In the genomic region with DNA sequence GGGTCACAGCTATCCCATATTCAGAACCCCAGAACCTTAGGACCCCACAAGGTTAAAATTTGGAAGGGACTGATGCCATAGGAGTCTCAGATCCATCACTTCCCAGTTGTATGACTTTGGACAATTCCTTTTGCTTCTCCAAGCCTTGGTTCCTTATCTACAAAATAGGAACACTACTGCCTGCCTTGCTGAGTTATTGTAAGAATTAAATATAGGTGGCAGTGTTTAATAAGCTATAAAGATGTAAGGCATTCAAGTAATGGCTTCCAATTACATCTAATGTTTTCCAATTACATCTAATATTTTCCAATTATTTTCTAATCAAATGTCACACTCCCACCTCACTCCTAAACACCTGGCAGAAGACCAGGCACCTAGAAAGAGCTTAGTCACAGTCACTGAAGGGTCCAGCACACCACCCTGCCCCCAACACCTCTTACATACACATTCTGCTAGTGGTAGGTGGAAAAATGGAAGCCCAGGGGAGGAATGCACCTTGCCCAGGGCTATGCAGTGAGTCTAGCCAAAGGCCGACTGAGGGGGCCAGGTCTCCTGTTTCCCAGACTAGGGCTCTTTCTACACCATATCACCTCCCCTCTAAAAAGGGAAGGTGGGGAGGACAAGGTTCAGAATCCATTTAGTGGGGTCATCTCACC, we compare ENCODE assay signal across 23 cellular contexts. TPM values are rescaled to one million over a fixed set of nuclear protein-coding genes. Genes with fewer than 3 reads are reported as not detected.
DNase-seq lines count a peak whose midpoint lies in the region; ATAC-seq and TF ChIP-seq lines count a peak whose summit lies in the region.
"Had no signal": no experiment of that assay in that cellular context is flagged by ENCODE, and none has a peak within 500 bp of the region (broad histone marks: within the 10 kb centered on the region; RNA-seq: fewer than 3 reads in every experiment).

No MANE protein-coding gene starts in this region.

- H3K4me1 ChIP-seq in HCT116 (ENCODE audit: control insufficient read depth in 1 of 2, insufficient read depth in 2 of 2, low read length in 2 of 2) = no peaks in the 10 kb centered on the region

- RAD21 ChIA-PET in HCT116 (lab: Charles Lee; ENCODE audit: low non-redundant PET in 1 of 2, low total read pairs in 2 of 2, uncharacterized antibody in 2 of 2, unreplicated experiment in 2 of 2) = no interaction called here

- BruUV-seq in HCT116 (replicated peaks; lab: Mats Ljungman, UMichigan) = no TSS peak

- H3K4me3 Mint-ChIP-seq in osteocyte (ENCODE audit: unreplicated experiment) = no peak overlapping the region
- H3K4me3 Mint-ChIP-seq: CD8-positive, alpha-beta T cell; HFFc6; IgD-negative memory B cell had no signal

- ATAC-seq in HCT116 = no peak
- ATAC-seq in SK-N-SH treated with all-trans-retinoic acid at 6 μM for 48 hours = peak; percentile 42; the same call in 1 of the 3 replicates
- no peak for ATAC-seq in GM21737 (IDR thresholded peaks at IDR 0.05; ENCODE audit: unreplicated experiment)
- no peak for ATAC-seq in GM21423 (IDR thresholded peaks at IDR 0.05; ENCODE audit: unreplicated experiment)
- ATAC-seq: CD8-positive, alpha-beta T cell had no signal

- H3K27me3 ChIP-seq in HCT116 (ENCODE audit: insufficient read depth, low read length) = no peaks in the 10 kb centered on the region

- H3K4me1 Mint-ChIP-seq in osteocyte (ENCODE audit: unreplicated experiment) = peaks cover 3% of the 10 kb centered on the region
- H3K4me1 Mint-ChIP-seq: IgD-negative memory B cell had no signal

- no peaks in the 10 kb centered on the region for H3K9me2 ChIP-seq in HCT116 (ENCODE audit: insufficient read depth)

- H4K20me1 ChIP-seq in HCT116 (ENCODE audit: insufficient read depth) = no peaks in the 10 kb centered on the region

- TF ChIP-seq CTCF in HCT116 (IDR thresholded peaks at IDR 0.05 in 2 of 3, conservative IDR thresholded peaks at IDR 0.05 in 1 of 3; ENCODE audit: borderline replicate concordance in 1 of 3, insufficient read depth in 1 of 3, low read depth in 2 of 3, low read length in 2 of 3) (no peak), osteocyte (IDR thresholded peaks at IDR 0.05) (peak; percentile 29)

- intact Hi-C loops in HCT116 (cut with micrococcal nuclease) = no loop called here

- POLR2A ChIA-PET in HCT116 (lab: Charles Lee) = no interaction called here

- H3K9me3 Mint-ChIP-seq in osteocyte (ENCODE audit: unreplicated experiment) = peaks cover 11% of the 10 kb centered on the region
- H3K9me3 Mint-ChIP-seq: CD8-positive, alpha-beta T cell; HFFc6; IgD-negative memory B cell had no signal

- H3K36me3 ChIP-seq in HCT116 (ENCODE audit: control insufficient read depth in 1 of 2, insufficient read depth in 2 of 2, low read length in 2 of 2) = no peaks in the 10 kb centered on the region
- H3K36me3 ChIP-seq: BLaER1 had no signal

- H3K36me3 Mint-ChIP-seq in osteocyte (ENCODE audit: unreplicated experiment) = peaks cover 5% of the 10 kb centered on the region
- H3K36me3 Mint-ChIP-seq: CD8-positive, alpha-beta T cell; IgD-negative memory B cell had no signal

- TF ChIP-seq RAD21 in HCT116 (IDR thresholded peaks at IDR 0.05; ENCODE audit: low read depth) = peak; percentile 28; the same call in 1 of the 2 replicates

- no peaks in the 10 kb centered on the region for H3K27me3 Mint-ChIP-seq in osteocyte (ENCODE audit: unreplicated experiment)
- H3K27me3 Mint-ChIP-seq: IgD-negative memory B cell had no signal

- no peaks in the 10 kb centered on the region for H3K9me3 ChIP-seq in HCT116 (ENCODE audit: control insufficient read depth in 1 of 2, insufficient read depth in 1 of 2, low read depth in 1 of 2, low read length in 2 of 2)
- H3K9me3 ChIP-seq: BLaER1 had no signal

- CTCF ChIA-PET in HCT116 (lab: Charles Lee) = no interaction called here

- no peak overlapping the region for H3K9ac ChIP-seq in HCT116 (ENCODE audit: low read length)
- H3K9ac ChIP-seq: BLaER1 had no signal

- TF ChIP-seq POLR2A in HCT116 (IDR thresholded peaks at IDR 0.05; ENCODE audit: borderline replicate concordance, extremely low read depth, insufficient read depth, insufficient read length) = no peak

- H3K4me3 ChIP-seq in HCT116 (replicated peaks in 1 of 2; ENCODE audit: low read depth in 1 of 2, low read length in 2 of 2) = no peak overlapping the region
- H3K4me3 ChIP-seq: BLaER1 had no signal

- no peak overlapping the region for H3K4me2 ChIP-seq in HCT116 (ENCODE audit: low read length)
- H3K4me2 ChIP-seq: BLaER1 had no signal

- peak; percentile 9 for DNase-seq in DMS53 (lab: John Stamatoyannopoulos, UW)
- DNase-seq in DMS53 treated with DMSO at 0.1 percent for 48 hours (lab: John Stamatoyannopoulos, UW; ENCODE audit: unreplicated experiment) = no peak
- no peak for DNase-seq in HCT116 (ENCODE audit: low read depth, low spot score)
- no peak for DNase-seq in osteocyte (ENCODE audit: extremely low spot score, unreplicated experiment)
- DNase-seq in iPS-NIHi11 (ENCODE audit: low spot score) = no peak
- DNase-seq: CD8-positive, alpha-beta T cell; DND-41; GDM1; HFFc6; MM.1S; NCI-H1105 treated with DMSO at 0.1 percent for 48 hours; NCI-H1694; NCI-H2081 treated with DMSO at 0.1 percent for 48 hours; NCI-H446 treated with DMSO at 0.1 percent for 48 hours; NCI-H748 treated with DMSO at 0.1 percent for 48 hours; SHP77 treated with DMSO at 0.1 percent for 48 hours had no signal

- no peak overlapping the region for H3K27ac ChIP-seq in HCT116 (ENCODE audit: low read depth, low read length)
- H3K27ac ChIP-seq: BLaER1, HL-60 had no signal

- no peak overlapping the region for H2AFZ ChIP-seq in HCT116 (ENCODE audit: low read depth, low read length, poor library complexity, severe bottlenecking)

- H3K27ac Mint-ChIP-seq in osteocyte (ENCODE audit: unreplicated experiment) = no peak overlapping the region
- H3K27ac Mint-ChIP-seq: CD8-positive, alpha-beta T cell; HFFc6; IgD-negative memory B cell had no signal

- H3K79me2 ChIP-seq in HCT116 (ENCODE audit: insufficient read depth, low read length) = no peaks in the 10 kb centered on the region

TF ChIP-seq in HCT116, 20 proteins besides CTCF, POLR2A, EP300 and RAD21 (continues in another document):
- TF ChIP-seq EZH2phosphoT487 (IDR thresholded peaks at IDR 0.05; ENCODE audit: borderline replicate concordance) = no peak
- TF ChIP-seq, protein P1, sequence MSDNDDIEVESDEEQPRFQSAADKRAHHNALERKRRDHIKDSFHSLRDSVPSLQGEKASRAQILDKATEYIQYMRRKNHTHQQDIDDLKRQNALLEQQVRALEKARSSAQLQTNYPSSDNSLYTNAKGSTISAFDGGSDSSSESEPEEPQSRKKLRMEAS (IDR thresholded peaks at IDR 0.05) = no peak
- no peak for TF ChIP-seq CEBPB (IDR thresholded peaks at IDR 0.05; ENCODE audit: low read depth)
- TF ChIP-seq SRF (IDR thresholded peaks at IDR 0.05; ENCODE audit: low read depth) = no peak
- TF ChIP-seq YY1 (IDR thresholded peaks at IDR 0.05; ENCODE audit: extremely low read depth, insufficient replicate concordance, low read depth, low read length) = no peak

TF ChIP-seq in SK-N-SH treated with all-trans-retinoic acid at 6 μM for 48 hours, 23 proteins besides CTCF, POLR2A, EP300 and RAD21 (continues in another document):
- TF ChIP-seq, protein P2, sequence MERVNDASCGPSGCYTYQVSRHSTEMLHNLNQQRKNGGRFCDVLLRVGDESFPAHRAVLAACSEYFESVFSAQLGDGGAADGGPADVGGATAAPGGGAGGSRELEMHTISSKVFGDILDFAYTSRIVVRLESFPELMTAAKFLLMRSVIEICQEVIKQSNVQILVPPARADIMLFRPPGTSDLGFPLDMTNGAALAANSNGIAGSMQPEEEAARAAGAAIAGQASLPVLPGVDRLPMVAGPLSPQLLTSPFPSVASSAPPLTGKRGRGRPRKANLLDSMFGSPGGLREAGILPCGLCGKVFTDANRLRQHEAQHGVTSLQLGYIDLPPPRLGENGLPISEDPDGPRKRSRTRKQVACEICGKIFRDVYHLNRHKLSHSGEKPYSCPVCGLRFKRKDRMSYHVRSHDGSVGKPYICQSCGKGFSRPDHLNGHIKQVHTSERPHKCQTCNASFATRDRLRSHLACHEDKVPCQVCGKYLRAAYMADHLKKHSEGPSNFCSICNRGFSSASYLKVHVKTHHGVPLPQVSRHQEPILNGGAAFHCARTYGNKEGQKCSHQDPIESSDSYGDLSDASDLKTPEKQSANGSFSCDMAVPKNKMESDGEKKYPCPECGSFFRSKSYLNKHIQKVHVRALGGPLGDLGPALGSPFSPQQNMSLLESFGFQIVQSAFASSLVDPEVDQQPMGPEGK (CRISPR knock-in tag; IDR thresholded peaks at IDR 0.05; ENCODE audit: borderline replicate concordance) = no peak
- TF ChIP-seq ISL1 (CRISPR knock-in tag; IDR thresholded peaks at IDR 0.05) (no peak), ZNF565 (CRISPR knock-in tag; conservative IDR thresholded peaks at IDR 0.05; ENCODE audit: low read depth) (no peak), TCF4 (CRISPR knock-in tag; IDR thresholded peaks at IDR 0.05; ENCODE audit: borderline replicate concordance) (no peak), SNAI2 (CRISPR knock-in tag; IDR thresholded peaks at IDR 0.05) (no peak), ARNTL (CRISPR knock-in tag; IDR thresholded peaks at IDR 0.05; ENCODE audit: borderline replicate concordance, low read depth) (no peak), GLIS3 (CRISPR knock-in tag; IDR thresholded peaks at IDR 0.05) (no peak)
- TF ChIP-seq, protein P3, sequence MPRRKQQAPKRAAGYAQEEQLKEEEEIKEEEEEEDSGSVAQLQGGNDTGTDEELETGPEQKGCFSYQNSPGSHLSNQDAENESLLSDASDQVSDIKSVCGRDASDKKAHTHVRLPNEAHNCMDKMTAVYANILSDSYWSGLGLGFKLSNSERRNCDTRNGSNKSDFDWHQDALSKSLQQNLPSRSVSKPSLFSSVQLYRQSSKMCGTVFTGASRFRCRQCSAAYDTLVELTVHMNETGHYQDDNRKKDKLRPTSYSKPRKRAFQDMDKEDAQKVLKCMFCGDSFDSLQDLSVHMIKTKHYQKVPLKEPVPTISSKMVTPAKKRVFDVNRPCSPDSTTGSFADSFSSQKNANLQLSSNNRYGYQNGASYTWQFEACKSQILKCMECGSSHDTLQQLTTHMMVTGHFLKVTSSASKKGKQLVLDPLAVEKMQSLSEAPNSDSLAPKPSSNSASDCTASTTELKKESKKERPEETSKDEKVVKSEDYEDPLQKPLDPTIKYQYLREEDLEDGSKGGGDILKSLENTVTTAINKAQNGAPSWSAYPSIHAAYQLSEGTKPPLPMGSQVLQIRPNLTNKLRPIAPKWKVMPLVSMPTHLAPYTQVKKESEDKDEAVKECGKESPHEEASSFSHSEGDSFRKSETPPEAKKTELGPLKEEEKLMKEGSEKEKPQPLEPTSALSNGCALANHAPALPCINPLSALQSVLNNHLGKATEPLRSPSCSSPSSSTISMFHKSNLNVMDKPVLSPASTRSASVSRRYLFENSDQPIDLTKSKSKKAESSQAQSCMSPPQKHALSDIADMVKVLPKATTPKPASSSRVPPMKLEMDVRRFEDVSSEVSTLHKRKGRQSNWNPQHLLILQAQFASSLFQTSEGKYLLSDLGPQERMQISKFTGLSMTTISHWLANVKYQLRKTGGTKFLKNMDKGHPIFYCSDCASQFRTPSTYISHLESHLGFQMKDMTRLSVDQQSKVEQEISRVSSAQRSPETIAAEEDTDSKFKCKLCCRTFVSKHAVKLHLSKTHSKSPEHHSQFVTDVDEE (CRISPR knock-in tag; IDR thresholded peaks at IDR 0.05) = no peak

RNA-seq across cellular contexts. Expression of a gene that starts 24.5 kb away (rescaled TPM):
- 72.9 TPM for total RNA-seq in HCT116 (2021; ENCODE audit: unreplicated experiment)
- 55.9 and 61.7 TPM in 2 replicates for polyA plus RNA-seq in HCT116 (2012)
- 87.9 and 88.9 TPM in 2 replicates for total RNA-seq in osteocyte

RNA-seq across cellular contexts. Expression of a gene that starts 31.9 kb away (rescaled TPM):
- 20.7 TPM for total RNA-seq in HCT116 (2021; ENCODE audit: unreplicated experiment)
- 17.0 and 20.0 TPM in 2 replicates for polyA plus RNA-seq in HCT116 (2012)
- 8.1 and 8.8 TPM in 2 replicates for total RNA-seq in osteocyte
- total RNA-seq: OCI-LY7 had no signal
- polyA plus RNA-seq: IgD-negative memory B cell had no signal
